In the genomic region with DNA sequence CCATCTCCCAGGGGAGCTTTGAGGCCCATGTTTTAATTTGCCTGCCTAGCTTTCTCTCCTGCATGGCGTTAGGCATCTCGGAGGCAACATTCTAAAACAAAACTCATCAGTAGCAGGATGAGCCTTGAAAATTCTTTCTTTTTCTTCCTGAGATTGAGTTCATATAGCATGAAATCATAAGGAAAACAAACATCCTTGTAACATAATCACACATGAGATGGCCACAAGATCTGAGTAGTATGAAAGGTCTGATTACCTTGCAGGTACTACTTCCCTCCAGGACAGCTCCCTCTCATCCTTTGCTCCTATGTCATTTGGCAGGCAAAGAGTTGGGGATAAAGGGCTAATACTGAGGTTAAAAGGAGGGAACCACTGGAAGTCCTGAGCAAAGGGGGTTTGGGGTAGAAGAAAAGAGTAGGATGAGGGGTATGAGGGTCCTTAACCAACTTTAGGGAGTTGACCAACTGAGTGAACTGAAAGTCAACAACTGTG, we compare ENCODE assay signal across 18 cellular contexts. TPM values are rescaled to one million over a fixed set of nuclear protein-coding genes. Genes with fewer than 3 reads are reported as not detected.
DNase-seq lines count a peak whose midpoint lies in the region; ATAC-seq and TF ChIP-seq lines count a peak whose summit lies in the region.
"Had no signal": no experiment of that assay in that cellular context is flagged by ENCODE, and none has a peak within 500 bp of the region (broad histone marks: within the 10 kb centered on the region; RNA-seq: fewer than 3 reads in every experiment).

No MANE protein-coding gene starts in this region.

- CTCF ChIA-PET in naive thymus-derived CD4-positive, alpha-beta T cell (lab: Charles Lee), result no interaction called here

- H3K4me1 ChIP-seq in left ventricle myocardium inferior, result peaks cover 25% of the 10 kb centered on the region
- H3K4me1 ChIP-seq in heart right ventricle, result peaks cover 0 to 51% (median 30%) of the 10 kb centered on the region in 9 donors
- H3K4me1 ChIP-seq in SJSA1 (replicated peaks), result peaks cover 76% of the 10 kb centered on the region
- H3K4me1 ChIP-seq in Karpas-422 (ENCODE audit: low read length), result no peaks in the 10 kb centered on the region
- H3K4me1 ChIP-seq in naive thymus-derived CD4-positive, alpha-beta T cell (ENCODE audit: control insufficient read depth in 2 of 2, insufficient read depth in 2 of 2, low read length in 2 of 2), result no peaks in the 10 kb centered on the region
- H3K4me1 ChIP-seq: Caco-2 had no signal

- H3K4me1 Mint-ChIP-seq in naive thymus-derived CD4-positive, alpha-beta T cell, result peaks cover 0 to 9% (median 0%) of the 10 kb centered on the region in 7 donors

- no peaks in the 10 kb centered on the region for H3K36me3 ChIP-seq in left ventricle myocardium inferior
- H3K36me3 ChIP-seq in heart right ventricle, result no peaks in the 10 kb centered on the region
- H3K36me3 ChIP-seq in SJSA1, result no peaks in the 10 kb centered on the region
- H3K36me3 ChIP-seq in Karpas-422 (ENCODE audit: insufficient read depth, low read length), result no peaks in the 10 kb centered on the region
- H3K36me3 ChIP-seq in naive thymus-derived CD4-positive, alpha-beta T cell (ENCODE audit: control insufficient read depth in 2 of 3, insufficient read depth in 3 of 3, low read length in 3 of 3), result no peaks in the 10 kb centered on the region

- no peak overlapping the region for H3K4me3 ChIP-seq in left ventricle myocardium inferior
- H3K4me3 ChIP-seq in heart right ventricle, result no peak overlapping the region
- H3K4me3 ChIP-seq in SJSA1, result no peak overlapping the region
- H3K4me3 ChIP-seq in Karpas-422 (ENCODE audit: low read length), result no peak overlapping the region
- H3K4me3 ChIP-seq in naive thymus-derived CD4-positive, alpha-beta T cell (ENCODE audit: low read length), result no peak overlapping the region

- DNase-seq in left ventricle myocardium inferior (no peak), heart right ventricle (no peak), SJSA1 (ENCODE audit: low read depth in 1 of 2, low spot score in 2 of 2) (no peak), epithelial cell of prostate (ENCODE audit: low read depth, low spot score) (no peak), NCI-H1092 treated with DMSO at 0.1 percent for 48 hours (lab: John Stamatoyannopoulos, UW) (no peak), Karpas-422 (no peak), SIG-M5 (lab: John Stamatoyannopoulos, UW) (no peak)
- DNase-seq in naive thymus-derived CD4-positive, alpha-beta T cell, result no peak
- DNase-seq: Caco-2, DND-41, GDM1, NCI-H146, NCI-H2081 treated with DMSO at 0.1 percent for 48 hours, NCI-H524 treated with DMSO at 0.1 percent for 48 hours had no signal

- no peak overlapping the region for H3K27ac Mint-ChIP-seq in naive thymus-derived CD4-positive, alpha-beta T cell

- no peaks in the 10 kb centered on the region for H3K9me2 ChIP-seq in Karpas-422 (replicated peaks; ENCODE audit: insufficient read depth, low read length)

- H3K27me3 ChIP-seq in left ventricle myocardium inferior (ENCODE audit: low read depth) (no peaks in the 10 kb centered on the region), heart right ventricle (no peaks in the 10 kb centered on the region), SJSA1 (replicated peaks) (no peaks in the 10 kb centered on the region), Karpas-422 (ENCODE audit: low read length) (no peaks in the 10 kb centered on the region)
- H3K27me3 ChIP-seq in naive thymus-derived CD4-positive, alpha-beta T cell (ENCODE audit: control insufficient read depth in 2 of 2, insufficient read depth in 2 of 2, low read length in 2 of 2), result no peaks in the 10 kb centered on the region

- H2AFZ ChIP-seq in Karpas-422 (ENCODE audit: low read length), result no peak overlapping the region

- WGBS in heart right ventricle, 2 donors, result 84 to 94% methylated on average over 2 of the region's 2 CpGs

- H3K9ac ChIP-seq in Karpas-422 (ENCODE audit: low read length), result no peak overlapping the region

- no peaks in the 10 kb centered on the region for H3K9me3 ChIP-seq in left ventricle myocardium inferior (replicated peaks)
- no peaks in the 10 kb centered on the region for H3K9me3 ChIP-seq in heart right ventricle
- H3K9me3 ChIP-seq in SJSA1 (replicated peaks), result no peaks in the 10 kb centered on the region
- H3K9me3 ChIP-seq in Karpas-422 (ENCODE audit: low read length), result no peaks in the 10 kb centered on the region
- H3K9me3 ChIP-seq in naive thymus-derived CD4-positive, alpha-beta T cell (ENCODE audit: control insufficient read depth in 2 of 3, low read length in 3 of 3), result no peaks in the 10 kb centered on the region
- H3K9me3 ChIP-seq: Caco-2 had no signal

- intact Hi-C loops in left ventricle myocardium inferior (cut with micrococcal nuclease), result no loop called here
- intact Hi-C loops in heart right ventricle (cut with DNase I), result no loop called here
- intact Hi-C loops in naive thymus-derived CD4-positive, alpha-beta T cell (cut with micrococcal nuclease), result no loop called here

- H3K79me2 ChIP-seq in Karpas-422 (ENCODE audit: low read length), result no peaks in the 10 kb centered on the region

- H3K9me3 Mint-ChIP-seq in naive thymus-derived CD4-positive, alpha-beta T cell, result peaks cover 0 to 4% (median 0%) of the 10 kb centered on the region in 11 donors

- TF ChIP-seq CTCF in left ventricle myocardium inferior (IDR thresholded peaks at IDR 0.05; ENCODE audit: borderline replicate concordance), result no peak
- no peak for TF ChIP-seq CTCF in heart right ventricle (IDR thresholded peaks at IDR 0.05)

- H3K4me3 Mint-ChIP-seq in naive thymus-derived CD4-positive, alpha-beta T cell, result no peak overlapping the region

- peak overlapping the region; percentile 76 for H3K27ac ChIP-seq in left ventricle myocardium inferior (replicated peaks)
- H3K27ac ChIP-seq in heart right ventricle, result peak overlapping the region in 3 of 10 donors; percentile 29 to 84 (median 70)
- peak overlapping the region; percentile 99 for H3K27ac ChIP-seq in SJSA1
- H3K27ac ChIP-seq in epithelial cell of prostate, result peak overlapping the region; percentile 97
- H3K27ac ChIP-seq in Karpas-422 (ENCODE audit: low read length), result no peak overlapping the region
- no peak overlapping the region for H3K27ac ChIP-seq in naive thymus-derived CD4-positive, alpha-beta T cell (ENCODE audit: low read depth, low read length)

- H3K4me2 ChIP-seq in Karpas-422 (ENCODE audit: low read depth, low read length, poor library complexity, severe bottlenecking), result no peak overlapping the region

- no peaks in the 10 kb centered on the region for H3K36me3 Mint-ChIP-seq in naive thymus-derived CD4-positive, alpha-beta T cell

- POLR2A ChIA-PET in naive thymus-derived CD4-positive, alpha-beta T cell (lab: Charles Lee), result no interaction called here

- peaks cover 0 to 8% (median 0%) of the 10 kb centered on the region in 5 donors for H3K27me3 Mint-ChIP-seq in naive thymus-derived CD4-positive, alpha-beta T cell

- H4K20me1 ChIP-seq in Karpas-422 (ENCODE audit: insufficient read depth, low read depth, low read length), result no peaks in the 10 kb centered on the region

- no peak for ATAC-seq in heart right ventricle
- no peak for ATAC-seq in naive thymus-derived CD4-positive, alpha-beta T cell
- ATAC-seq: HCT116, HepG2, SK-N-SH treated with all-trans-retinoic acid at 6 μM for 48 hours had no signal

RNA-seq across cellular contexts. Expression of gene CXCL8, which starts 37.5 kb away (rescaled TPM):
- total RNA-seq in left ventricle myocardium inferior, result 0.30 TPM
- 10 to 100 TPM in 2 of 10 donors, 1 to 10 TPM in 1, under 1 TPM in 6, not detected in 1; 0.23 to 19.3 (median 0.72) TPM for total RNA-seq in heart right ventricle
- polyA plus RNA-seq in heart right ventricle, result under 1 TPM; 0.64 to 0.80 TPM
- 19.7 and 26.4 TPM in 2 replicates for total RNA-seq in SJSA1 (2014; rRNA removed; shearing (Covaris generic))
- total RNA-seq in Karpas-422 (2014; rRNA removed; shearing (Covaris generic); ENCODE audit: low replicate concordance), result not detected in 2 replicates
- total RNA-seq in naive thymus-derived CD4-positive, alpha-beta T cell, result 100 to 1,000 TPM in 2 of 5 experiments, 1 to 10 TPM in 3; 1.8 to 501 (median 4.4) TPM
- polyA plus RNA-seq in naive thymus-derived CD4-positive, alpha-beta T cell, result under 1 TPM in 1 of 2 donors, not detected in 1; 0.20 TPM
- total RNA-seq: OCI-LY7 had no signal

Comparison
In these comparisons a context has a peak if more than half of its experiments do, and no peak if none do; other contexts are left out.
1. H3K27ac ChIP-seq: peak in left ventricle myocardium inferior (single experiment), SJSA1 (single experiment) and epithelial cell of prostate (single experiment); none in Karpas-422 (single experiment) and naive thymus-derived CD4-positive, alpha-beta T cell (single experiment).